ENCODE assay signal across 22 cellular contexts in genomic region chr11:2889399-2890273, GRCh38. TPM values are rescaled to one million over a fixed set of nuclear protein-coding genes. Genes with fewer than 3 reads are reported as not detected.
DNase-seq lines count a peak whose midpoint lies in the region; ATAC-seq and TF ChIP-seq lines count a peak whose summit lies in the region.
"Had no signal": no experiment of that assay in that cellular context is flagged by ENCODE, and none has a peak within 500 bp of the region (broad histone marks: within the 10 kb centered on the region; RNA-seq: fewer than 3 reads in every experiment).

No MANE protein-coding gene starts in this region.

- no peak overlapping the region for H3K4me3 Mint-ChIP-seq in activated CD4-positive, alpha-beta T cell treated with anti-CD3 and anti-CD28 coated beads, Interleukin-2, amount 10 ng/mL, durations not matched to agents 24 days and 14 days
- H3K4me3 Mint-ChIP-seq in progenitor cell of endocrine pancreas (ENCODE audit: low read depth) = no peak overlapping the region
- H3K4me3 Mint-ChIP-seq: activated naive CD4-positive, alpha-beta T cell treated with anti-CD3 and anti-CD28 coated beads, Interleukin-2, amount 10 ng/mL, durations not matched to agents 7 days and 5 days; activated T-helper 1 cell treated with anti-CD3 and anti-CD28 coated beads, Interleukin-12 subunit alpha, Interleukin-12 subunit beta, Interleukin-2, Interleukin-4 antibody, amounts not matched to agents 30 ng/mL and 10 ng/mL and 1 ng/mL, durations not matched to agents 14 hours and 24 hours and 36 hours; neural crest cell; type B pancreatic cell had no signal

- no peaks in the 10 kb centered on the region for H3K36me3 Mint-ChIP-seq in activated CD4-positive, alpha-beta T cell treated with anti-CD3 and anti-CD28 coated beads, Interleukin-2, amount 10 ng/mL, durations not matched to agents 24 days and 14 days (ENCODE audit: low read depth)
- H3K36me3 Mint-ChIP-seq in progenitor cell of endocrine pancreas (ENCODE audit: insufficient read depth) = no peaks in the 10 kb centered on the region
- H3K36me3 Mint-ChIP-seq: activated naive CD4-positive, alpha-beta T cell treated with anti-CD3 and anti-CD28 coated beads, Interleukin-2, amount 10 ng/mL, durations not matched to agents 7 days and 5 days; type B pancreatic cell had no signal

- TF ChIP-seq CTCF in HEK293 (tag by site-specific recombination; IDR thresholded peaks at IDR 0.05) = no peak
- TF ChIP-seq CTCF in gastroesophageal sphincter (IDR thresholded peaks at IDR 0.05) = no peak
- TF ChIP-seq CTCF in spleen (IDR thresholded peaks at IDR 0.05 in 8 of 11, conservative IDR thresholded peaks at IDR 0.05 in 3 of 11) = peak in 1 of 11 experiments; percentile 2
- TF ChIP-seq CTCF in progenitor cell of endocrine pancreas (IDR thresholded peaks at IDR 0.05; ENCODE audit: unreplicated experiment) = no peak

- H3K27ac ChIP-seq in HEK293 (ENCODE audit: extremely low read depth, low read depth, low read length) = no peak overlapping the region
- peak overlapping the region in 3 of 4 donors; percentile 62 to 81 (median 78) for H3K27ac ChIP-seq in gastroesophageal sphincter
- no peak overlapping the region for H3K27ac ChIP-seq in spleen
- H3K27ac ChIP-seq: ascending aorta, SJSA1 had no signal

- peak; percentile 56 for DNase-seq in activated CD4-positive, alpha-beta T cell treated with anti-CD3 and anti-CD28 coated beads, Interleukin-2, amount 10 ng/mL, durations not matched to agents 24 days and 14 days
- no peak for DNase-seq in activated CD4-positive, alpha-beta T cell treated with anti-CD3 and anti-CD28 coated beads for 4 hours
- DNase-seq in spleen (peak; percentile 74), DMS 273 treated with DMSO at 0.1 percent for 48 hours (lab: John Stamatoyannopoulos, UW) (no peak), progenitor cell of endocrine pancreas (ENCODE audit: low spot score, unreplicated experiment) (no peak)
- DNase-seq: activated naive CD4-positive, alpha-beta T cell treated with anti-CD3 and anti-CD28 coated beads, Interleukin-2, amount 10 ng/mL, durations not matched to agents 7 days and 5 days; caudate nucleus; dermis blood vessel endothelial cell; KBM-7; NCI-H2171; NCI-H524 treated with DMSO at 0.1 percent for 48 hours; NK-92 treated with Interleukin-12 subunit alpha and Interleukin-12 subunit beta, amount 100 ng/mL, for 24 hours; stimulated activated CD8-positive, alpha-beta memory T cell treated with anti-CD3 and anti-CD28 coated beads, Interleukin-4, amount 100 ng/mL, for 48 hours had no signal

- TF ChIP-seq POLR2A in gastroesophageal sphincter (IDR thresholded peaks at IDR 0.05) (no peak), spleen (IDR thresholded peaks at IDR 0.05) (no peak)

- intact Hi-C loops in activated CD4-positive, alpha-beta T cell treated with anti-CD3 and anti-CD28 coated beads, Interleukin-2, amount 10 ng/mL, durations not matched to agents 24 days and 14 days (cut with micrococcal nuclease) = loop anchor here (5.0 to 10.0 kb wide), 5 partner anchors 103 to 625 kb away; partner anchors contain the start of genes NAP1L4 and TRPM5
- intact Hi-C loops in spleen (cut with DNase I; ENCODE audit: low total_unique reads) = loop anchor here (2.0 kb wide), 2 partner anchors 357 to 461 kb away; no protein-coding TSS in a partner anchor

- H3K4me1 Mint-ChIP-seq in activated CD4-positive, alpha-beta T cell treated with anti-CD3 and anti-CD28 coated beads, Interleukin-2, amount 10 ng/mL, durations not matched to agents 24 days and 14 days = peaks cover 16% of the 10 kb centered on the region
- peaks cover 9% of the 10 kb centered on the region for H3K4me1 Mint-ChIP-seq in progenitor cell of endocrine pancreas (ENCODE audit: low read depth)

- H3K4me1 ChIP-seq in HEK293 (ENCODE audit: control insufficient read depth, insufficient read depth, low read length) (no peaks in the 10 kb centered on the region), gastroesophageal sphincter (peaks cover 6 to 70% (median 36%) of the 10 kb centered on the region in 3 donors), spleen (peaks cover 14 to 69% (median 50%) of the 10 kb centered on the region in 6 donors)

- TF ChIP-seq EP300 in gastroesophageal sphincter (IDR thresholded peaks at IDR 0.05) = no peak

- H3K9me3 ChIP-seq in HEK293 (ENCODE audit: control insufficient read depth, insufficient read depth, low read depth, low read length) (no peaks in the 10 kb centered on the region), gastroesophageal sphincter (no peaks in the 10 kb centered on the region), spleen (no peaks in the 10 kb centered on the region)
- H3K9me3 ChIP-seq: ascending aorta, Peyer's patch, SJSA1 had no signal

- no peaks in the 10 kb centered on the region for H3K9me3 Mint-ChIP-seq in activated CD4-positive, alpha-beta T cell treated with anti-CD3 and anti-CD28 coated beads, Interleukin-2, amount 10 ng/mL, durations not matched to agents 24 days and 14 days
- no peaks in the 10 kb centered on the region for H3K9me3 Mint-ChIP-seq in progenitor cell of endocrine pancreas (ENCODE audit: low read depth)
- H3K9me3 Mint-ChIP-seq: activated naive CD4-positive, alpha-beta T cell treated with anti-CD3 and anti-CD28 coated beads, Interleukin-2, amount 10 ng/mL, durations not matched to agents 7 days and 5 days; activated T-helper 1 cell treated with anti-CD3 and anti-CD28 coated beads, Interleukin-12 subunit alpha, Interleukin-12 subunit beta, Interleukin-2, Interleukin-4 antibody, amounts not matched to agents 30 ng/mL and 10 ng/mL and 1 ng/mL, durations not matched to agents 14 hours and 24 hours and 36 hours; neural crest cell; type B pancreatic cell had no signal

- peaks cover 12% of the 10 kb centered on the region for H3K27me3 Mint-ChIP-seq in activated CD4-positive, alpha-beta T cell treated with anti-CD3 and anti-CD28 coated beads, Interleukin-2, amount 10 ng/mL, durations not matched to agents 24 days and 14 days
- H3K27me3 Mint-ChIP-seq in progenitor cell of endocrine pancreas = peaks cover under 1% of the 10 kb centered on the region

- H3K36me3 ChIP-seq in HEK293 (ENCODE audit: control insufficient read depth in 2 of 2, insufficient read depth in 1 of 2, low read length in 2 of 2) (no peaks in the 10 kb centered on the region), gastroesophageal sphincter (no peaks in the 10 kb centered on the region), spleen (no peaks in the 10 kb centered on the region)
- H3K36me3 ChIP-seq: ascending aorta, Peyer's patch, SJSA1 had no signal

- POLR2A ChIA-PET in HEK293 (lab: Yijun Ruan, JAX) = interaction anchor here (1.0 to 1.1 kb wide), 2 partner anchors 190 to 357 kb away, joined by 3 to 4 read pairs; partner anchors contain the start of gene KCNQ1OT1

- H3K4me3 ChIP-seq in HEK293 (ENCODE audit: low read depth, low read length) (no peak overlapping the region), gastroesophageal sphincter (no peak overlapping the region), spleen (no peak overlapping the region)
- H3K4me3 ChIP-seq: ascending aorta, Peyer's patch, SJSA1 had no signal

- no peak overlapping the region for H3K27ac Mint-ChIP-seq in activated CD4-positive, alpha-beta T cell treated with anti-CD3 and anti-CD28 coated beads, Interleukin-2, amount 10 ng/mL, durations not matched to agents 24 days and 14 days
- no peak overlapping the region for H3K27ac Mint-ChIP-seq in progenitor cell of endocrine pancreas
- H3K27ac Mint-ChIP-seq: activated naive CD4-positive, alpha-beta T cell treated with anti-CD3 and anti-CD28 coated beads, Interleukin-2, amount 10 ng/mL, durations not matched to agents 7 days and 5 days; activated T-helper 1 cell treated with anti-CD3 and anti-CD28 coated beads, Interleukin-12 subunit alpha, Interleukin-12 subunit beta, Interleukin-2, Interleukin-4 antibody, amounts not matched to agents 30 ng/mL and 10 ng/mL and 1 ng/mL, durations not matched to agents 14 hours and 24 hours and 36 hours; type B pancreatic cell had no signal

- no peak for ATAC-seq in gastroesophageal sphincter
- no peak for ATAC-seq in HG03108 (IDR thresholded peaks at IDR 0.05; ENCODE audit: unreplicated experiment)

- H3K27me3 ChIP-seq in gastroesophageal sphincter (no peaks in the 10 kb centered on the region), spleen (replicated peaks in 1 of 7) (peaks cover 0 to 18% (median 0%) of the 10 kb centered on the region in 7 donors)
- H3K27me3 ChIP-seq: ascending aorta, Peyer's patch, SJSA1 had no signal

- WGBS in gastroesophageal sphincter (ENCODE audit: low coverage in 1 of 2), 2 donors = no CpG with 5 or more reads among the region's 16 CpGs
- 77 to 90% (median 80%) methylated on average over 9 to 16 of the region's 16 CpGs for WGBS in spleen, 5 donors

- CTCF ChIA-PET in HEK293 (lab: Yijun Ruan, JAX) = interaction anchor here (0.5 to 16.8 kb wide), 10 partner anchors 11 to 1828 kb away, joined by 3 to 456 read pairs (median 4); no protein-coding TSS in a partner anchor

TF ChIP-seq in HEK293, 187 proteins besides CTCF, POLR2A, EP300 and RAD21:
- TF ChIP-seq GLIS1 (tag by site-specific recombination; IDR thresholded peaks at IDR 0.05) (peak; percentile 62), SCRT2 (tag by site-specific recombination; IDR thresholded peaks at IDR 0.05) (0 out of 2 replicates have a peak, but pooled peaks have one; percentile 50), ZNF174 (tag by site-specific recombination; IDR thresholded peaks at IDR 0.05) (no peak), ZIC2 (tag by site-specific recombination; IDR thresholded peaks at IDR 0.05) (peak; percentile 60), ZNF302 (tag by site-specific recombination; IDR thresholded peaks at IDR 0.05; ENCODE audit: low read depth) (no peak)

RNA-seq across cellular contexts. Expression of gene CDKN1C, which starts 4.1 kb away (rescaled TPM):
- total RNA-seq in activated CD4-positive, alpha-beta T cell treated with anti-CD3 and anti-CD28 coated beads, Interleukin-2, amount 10 ng/mL, durations not matched to agents 24 days and 14 days = 1.8 and 2.0 TPM in 2 replicates
- total RNA-seq in gastroesophageal sphincter = 100 to 1,000 TPM in 2 of 4 donors, 10 to 100 TPM in 2; 87.0 to 201 (median 121) TPM
- 10 to 100 TPM in 6 of 7 donors, 1 to 10 TPM in 1; 7.8 to 40.4 (median 20.7) TPM for total RNA-seq in spleen
- 10 to 100 TPM in 2 of 3 donors, 1 to 10 TPM in 1; 5.4 to 14.6 (median 11.7) TPM for polyA plus RNA-seq in spleen
- total RNA-seq in progenitor cell of endocrine pancreas = 247 and 268 TPM in 2 replicates

RNA-seq across cellular contexts. Expression of gene PHLDA2, which starts 39.6 kb away (rescaled TPM):
- total RNA-seq in activated CD4-positive, alpha-beta T cell treated with anti-CD3 and anti-CD28 coated beads, Interleukin-2, amount 10 ng/mL, durations not matched to agents 24 days and 14 days = 25.5 and 26.7 TPM in 2 replicates
- total RNA-seq in gastroesophageal sphincter (1 to 10 TPM in 2 of 4 donors, under 1 TPM in 1, not detected in 1; 0.82 to 5.0 (median 1.9) TPM), spleen (1 to 10 TPM in 6 of 7 donors, not detected in 1; 1.4 to 3.5 (median 1.7) TPM), progenitor cell of endocrine pancreas (1.2 and 1.9 TPM in 2 replicates)
- polyA plus RNA-seq in spleen = 1 to 10 TPM; 1.5 to 2.9 (median 2.5) TPM
- total RNA-seq: ascending aorta had no signal

Comparison
In these comparisons a context has a peak if more than half of its experiments do, and no peak if none do; other contexts are left out.
1. DNase-seq: peak in activated CD4-positive, alpha-beta T cell treated with anti-CD3 and anti-CD28 coated beads, Interleukin-2, amount 10 ng/mL, durations not matched to agents 24 days and 14 days (single experiment) and spleen (single experiment); none in activated CD4-positive, alpha-beta T cell treated with anti-CD3 and anti-CD28 coated beads for 4 hours (0 of 2), DMS 273 treated with DMSO at 0.1 percent for 48 hours (single experiment) and progenitor cell of endocrine pancreas (single experiment).
2. H3K27ac ChIP-seq: peak in gastroesophageal sphincter (3 of 4); none in HEK293 (single experiment) and spleen (0 of 8).